ENCODE assay signal across 19 cellular contexts in genomic region chr18:50143891-50144290, GRCh38. TPM values are rescaled to one million over a fixed set of nuclear protein-coding genes. Genes with fewer than 3 reads are reported as not detected.
DNase-seq lines count a peak whose midpoint lies in the region; FAIRE-seq and TF ChIP-seq lines count a peak whose summit lies in the region.
"Had no signal": no experiment of that assay in that cellular context is flagged by ENCODE, and none has a peak within 500 bp of the region (broad histone marks: within the 10 kb centered on the region; RNA-seq: fewer than 3 reads in every experiment).

No MANE protein-coding gene starts in this region.

- H3K4me2 ChIP-seq in keratinocyte (ENCODE audit: control insufficient read depth, extremely low read depth, insufficient read depth, low read depth, low read length): peak overlapping the region; percentile 8
- H3K4me2 ChIP-seq: BLaER1 treated with 17β-estradiol and CSF1 and Interleukin-3, amounts not matched to agents 10 nM and 100 nM; KMS-11; SK-N-SH had no signal

- TF ChIP-seq CTCF in WERI-Rb-1 (IDR thresholded peaks at IDR 0.05; ENCODE audit: low read depth, low read length) (no peak), keratinocyte (optimal IDR thresholded peaks at IDR 0.05 in 1 of 3, IDR thresholded peaks at IDR 0.05 in 1 of 3, conservative IDR thresholded peaks at IDR 0.05 in 1 of 3; ENCODE audit: extremely low read depth in 1 of 3, insufficient read depth in 2 of 3, low read length in 3 of 3) (no peak)

- dilution Hi-C loops in keratinocyte (cut with MboI; ENCODE audit: extremely low pct_ligation_motif_present, low sequenced_read_pairs): no loop called here

- H3K36me3 ChIP-seq in WERI-Rb-1: no peaks in the 10 kb centered on the region
- H3K36me3 ChIP-seq in keratinocyte (ENCODE audit: control insufficient read depth in 2 of 2, extremely low read depth in 1 of 2, insufficient read depth in 2 of 2, low read length in 2 of 2): no peaks in the 10 kb centered on the region
- H3K36me3 ChIP-seq: BLaER1 treated with 17β-estradiol and CSF1 and Interleukin-3, amounts not matched to agents 10 nM and 100 nM had no signal

- no peak overlapping the region for H2AFZ ChIP-seq in keratinocyte (ENCODE audit: control insufficient read depth, low read length)

- H3K27me3 ChIP-seq in WERI-Rb-1 (ENCODE audit: insufficient read depth, low read depth, severe bottlenecking) (no peaks in the 10 kb centered on the region), keratinocyte (ENCODE audit: control insufficient read depth, extremely low read depth, insufficient read depth, low read length) (peaks cover 9% of the 10 kb centered on the region)
- H3K27me3 ChIP-seq: BLaER1 treated with 17β-estradiol and CSF1 and Interleukin-3, amounts not matched to agents 10 nM and 100 nM had no signal

- H3K4me1 ChIP-seq in keratinocyte (ENCODE audit: control insufficient read depth, extremely low read depth, insufficient read depth, low read length): peaks cover 18% of the 10 kb centered on the region
- H3K4me1 ChIP-seq: BLaER1 treated with 17β-estradiol and CSF1 and Interleukin-3, amounts not matched to agents 10 nM and 100 nM had no signal

- no peak overlapping the region for H3K9ac ChIP-seq in keratinocyte (ENCODE audit: control insufficient read depth, extremely low read depth, insufficient read depth, low read length)
- H3K9ac ChIP-seq: BLaER1 treated with 17β-estradiol and CSF1 and Interleukin-3, amounts not matched to agents 10 nM and 100 nM; KMS-11; SK-N-SH had no signal

- no peak overlapping the region for H3K4me3 ChIP-seq in WERI-Rb-1 (ENCODE audit: low read depth, low read length)
- H3K4me3 ChIP-seq in keratinocyte (ENCODE audit: control insufficient read depth in 2 of 3, extremely low read depth in 1 of 3, insufficient read depth in 2 of 3, low read depth in 1 of 3, low read length in 3 of 3): no peak overlapping the region
- H3K4me3 ChIP-seq: BLaER1 treated with 17β-estradiol and CSF1 and Interleukin-3, amounts not matched to agents 10 nM and 100 nM had no signal

- H3K9me1 ChIP-seq in keratinocyte (ENCODE audit: control insufficient read depth, extremely low read depth, insufficient read depth, low read length): no peaks in the 10 kb centered on the region

- H4K20me1 ChIP-seq in keratinocyte (ENCODE audit: control insufficient read depth, extremely low read depth, insufficient read depth, low read length): no peaks in the 10 kb centered on the region
- H4K20me1 ChIP-seq: BLaER1 treated with 17β-estradiol and CSF1 and Interleukin-3, amounts not matched to agents 10 nM and 100 nM had no signal

- no peaks in the 10 kb centered on the region for H3K9me3 ChIP-seq in WERI-Rb-1 (ENCODE audit: severe bottlenecking)
- no peaks in the 10 kb centered on the region for H3K9me3 ChIP-seq in keratinocyte (ENCODE audit: control insufficient read depth, low read depth, low read length)
- H3K9me3 ChIP-seq: SK-N-SH had no signal

- H3K27ac ChIP-seq in WERI-Rb-1 (peak overlapping the region; percentile 60), keratinocyte (ENCODE audit: control insufficient read depth, insufficient read depth, low read length) (peak overlapping the region; percentile 17)
- H3K27ac ChIP-seq: BLaER1 treated with 17β-estradiol and CSF1 and Interleukin-3, amounts not matched to agents 10 nM and 100 nM; KMS-11 had no signal

- intact Hi-C loops in cardiac septum (cut with DNase I): no loop called here

- peak; percentile 96 for FAIRE-seq in keratinocyte (lab: Jason Lieb, UNC)
- FAIRE-seq: G401.6, RCC 7860 had no signal

- DNase-seq in NCI-H82 (lab: John Stamatoyannopoulos, UW): peak; percentile 80
- peak; percentile 55 for DNase-seq in WERI-Rb-1
- DNase-seq in keratinocyte (ENCODE audit: low read depth, low spot score): peak; percentile 23
- peak; percentile 81 for DNase-seq in renal cortical epithelial cell (ENCODE audit: low read depth)
- no peak for DNase-seq in NCI-H2171 treated with DMSO at 0.1 percent for 48 hours (lab: John Stamatoyannopoulos, UW)
- DNase-seq in cardiac septum (ENCODE audit: low spot score): no peak
- no peak for DNase-seq in germinal center (ENCODE audit: low spot score)
- DNase-seq: CD8-positive, alpha-beta T cell; GOT3; NCI-H1436; NCI-H1930; NCI-H446; NCI-H526 treated with DMSO at 0.1 percent for 48 hours; SHP77; SK-N-SH had no signal

- no peaks in the 10 kb centered on the region for H3K79me2 ChIP-seq in keratinocyte (ENCODE audit: control insufficient read depth, insufficient read depth, low read length)

RNA-seq across cellular contexts. Expression of gene MYO5B, which starts 51.1 kb away (rescaled TPM):
- 6.5 to 7.7 TPM (median 6.8 TPM) in 3 replicates for polyA plus RNA-seq in keratinocyte
- 86.8 TPM for polyA plus RNA-seq in keratinocyte (2011; ENCODE audit: low read depth)
- polyA plus RNA-seq in keratinocyte (2011; cell fraction: cytosol; rRNA removed): 11.3 and 15.5 TPM in 2 replicates
- 17.1 and 18.5 TPM in 2 replicates for polyA plus RNA-seq in keratinocyte (2011; cell fraction: nucleus; rRNA removed)
- polyA plus RNA-seq in keratinocyte (2012; ENCODE audit: low replicate concordance): 5.8 and 40.7 TPM in 2 replicates
- polyA minus RNA-seq in keratinocyte: 11.3 to 17.9 TPM (median 12.5 TPM) in 3 replicates
- 11.5 TPM for polyA minus RNA-seq in keratinocyte (2011; cell fraction: cytosol; rRNA and poly(A)+ RNA removed)
- 10.6 and 16.3 TPM in 2 replicates for polyA minus RNA-seq in keratinocyte (2011; cell fraction: nucleus; rRNA and poly(A)+ RNA removed)
- total RNA-seq in renal cortical epithelial cell: 50.0 and 79.2 TPM in 2 replicates
- total RNA-seq in cardiac septum: 5.2 TPM
- total RNA-seq: CD8-positive, alpha-beta T cell had no signal

Comparison
In these comparisons a context has a peak if more than half of its experiments do, and no peak if none do; other contexts are left out.
1. DNase-seq: peak in NCI-H82 (single experiment), WERI-Rb-1 (single experiment), keratinocyte (single experiment) and renal cortical epithelial cell (single experiment); none in NCI-H2171 treated with DMSO at 0.1 percent for 48 hours (single experiment), cardiac septum (single experiment) and germinal center (single experiment).